In genomic region chr2:149701241-149701640, GRCh38 we compare ENCODE assay signal across 28 cellular contexts.
"Had no signal": no experiment of that assay in that cellular context is flagged by ENCODE, and none has a peak within 500 bp of the region (broad histone marks: within the 10 kb centered on the region; RNA-seq: fewer than 3 reads in every experiment).

No MANE protein-coding gene starts in this region.

- H3K27ac ChIP-seq: ascending aorta, cardiac muscle cell, KMS-11, Peyer's patch, RWPE1, WERI-Rb-1 had no signal

- H3K4me2 ChIP-seq: KMS-11 had no signal

- H3K27ac Mint-ChIP-seq: activated CD4-positive, alpha-beta T cell treated with anti-CD3 and anti-CD28 coated beads, Interleukin-2, amount 10 ng/mL, durations not matched to agents 7 days and 5 days; activated CD8-positive, alpha-beta T cell treated with anti-CD3 and anti-CD28 coated beads, Interleukin-2, amount 10 ng/mL, durations not matched to agents 7 days and 5 days; activated naive CD4-positive, alpha-beta T cell treated with anti-CD3 and anti-CD28 coated beads, Interleukin-2, amount 50 U/mL, for 24 hours; activated naive CD8-positive, alpha-beta T cell treated with anti-CD3 and anti-CD28 coated beads, Interleukin-2, amount 10 ng/mL, durations not matched to agents 7 days and 5 days; activated T-cell treated with anti-CD3 and anti-CD28 coated beads, Interleukin-2, amount 50 U/mL, for 24 hours; activated T-helper 2 cell treated with anti-CD3 and anti-CD28 coated beads, Interferon-gamma antibody, Interleukin-2, Interleukin-4, amounts not matched to agents 10 μg/mL and 5 μg/mL and 100 μg/mL, durations not matched to agents 14 hours and 24 hours and 36 hours had no signal

- H3K27me3 ChIP-seq: ascending aorta, cardiac muscle cell, Peyer's patch had no signal

- H3K4me3 Mint-ChIP-seq: activated CD4-positive, alpha-beta T cell treated with anti-CD3 and anti-CD28 coated beads, Interleukin-2, amount 10 ng/mL, durations not matched to agents 7 days and 5 days; activated CD8-positive, alpha-beta T cell treated with anti-CD3 and anti-CD28 coated beads, Interleukin-2, amount 10 ng/mL, durations not matched to agents 7 days and 5 days; activated naive CD4-positive, alpha-beta T cell treated with anti-CD3 and anti-CD28 coated beads, Interleukin-2, amount 50 U/mL, for 24 hours; activated naive CD8-positive, alpha-beta T cell treated with anti-CD3 and anti-CD28 coated beads, Interleukin-2, amount 10 ng/mL, durations not matched to agents 7 days and 5 days; activated T-cell treated with anti-CD3 and anti-CD28 coated beads, Interleukin-2, amount 50 U/mL, for 24 hours had no signal

- H3K9ac ChIP-seq: KMS-11 had no signal

- H3K27me3 Mint-ChIP-seq: activated CD4-positive, alpha-beta T cell treated with anti-CD3 and anti-CD28 coated beads, Interleukin-2, amount 10 ng/mL, durations not matched to agents 7 days and 5 days; activated naive CD8-positive, alpha-beta T cell treated with anti-CD3 and anti-CD28 coated beads, Interleukin-2, amount 10 ng/mL, durations not matched to agents 7 days and 5 days; activated T-cell treated with anti-CD3 and anti-CD28 coated beads, Interleukin-2, amount 50 U/mL, for 24 hours had no signal

- DNase-seq: activated CD4-positive, alpha-beta T cell treated with anti-CD3 and anti-CD28 coated beads, Interleukin-2, amount 10 ng/mL, durations not matched to agents 7 days and 5 days; activated CD4-positive, alpha-beta T cell treated with anti-CD3 and anti-CD28 coated beads, Interleukin-2, amount 50 U/mL, for 48 hours; activated CD8-positive, alpha-beta T cell treated with anti-CD3 and anti-CD28 coated beads, Interleukin-2, amount 10 ng/mL, durations not matched to agents 7 days and 5 days; activated gamma-delta T cell; activated naive CD4-positive, alpha-beta T cell treated with Interleukin-2 at 50 U/mL for 16 hours; activated naive CD8-positive, alpha-beta T cell treated with anti-CD3 and anti-CD28 coated beads, Interleukin-2, amount 10 ng/mL, durations not matched to agents 7 days and 5 days; activated T-cell treated with anti-CD3 and anti-CD28 coated beads, Interleukin-2, amount 50 U/mL, for 24 hours; amygdala; MM.1S; MV-4-11; NCI-H1092; NCI-H1436 treated with DMSO at 0.1 percent for 48 hours; NCI-H1694 treated with DMSO at 0.1 percent for 48 hours; NCI-H2029; NCI-H345; NCI-H524 treated with DMSO at 0.1 percent for 48 hours; PC-3; Peyer's patch; SIG-M5; T1000; WERI-Rb-1 had no signal

- H3K9me3 Mint-ChIP-seq: activated CD4-positive, alpha-beta T cell treated with anti-CD3 and anti-CD28 coated beads, Interleukin-2, amount 10 ng/mL, durations not matched to agents 7 days and 5 days; activated naive CD4-positive, alpha-beta T cell treated with anti-CD3 and anti-CD28 coated beads, Interleukin-2, amount 50 U/mL, for 24 hours; activated naive CD8-positive, alpha-beta T cell treated with anti-CD3 and anti-CD28 coated beads, Interleukin-2, amount 10 ng/mL, durations not matched to agents 7 days and 5 days; activated T-cell treated with anti-CD3 and anti-CD28 coated beads, Interleukin-2, amount 50 U/mL, for 24 hours; activated T-helper 2 cell treated with anti-CD3 and anti-CD28 coated beads, Interferon-gamma antibody, Interleukin-2, Interleukin-4, amounts not matched to agents 10 μg/mL and 5 μg/mL and 100 μg/mL, durations not matched to agents 14 hours and 24 hours and 36 hours had no signal

- H3K9me3 ChIP-seq: ascending aorta, Peyer's patch had no signal

- H3K4me1 ChIP-seq: ascending aorta, Peyer's patch had no signal

- H3K4me1 Mint-ChIP-seq: activated CD4-positive, alpha-beta T cell treated with anti-CD3 and anti-CD28 coated beads, Interleukin-2, amount 10 ng/mL, durations not matched to agents 7 days and 5 days; activated naive CD4-positive, alpha-beta T cell treated with anti-CD3 and anti-CD28 coated beads, Interleukin-2, amount 50 U/mL, for 24 hours; activated naive CD8-positive, alpha-beta T cell treated with anti-CD3 and anti-CD28 coated beads, Interleukin-2, amount 10 ng/mL, durations not matched to agents 7 days and 5 days had no signal

- H3K36me3 ChIP-seq: ascending aorta, cardiac muscle cell, Peyer's patch, WERI-Rb-1 had no signal

- ATAC-seq: activated CD8-positive, alpha-beta T cell treated with anti-CD3 and anti-CD28 coated beads, Interleukin-2, amount 10 ng/mL, durations not matched to agents 7 days and 5 days; PC-3; Right ventricle myocardium inferior had no signal

- H3K4me3 ChIP-seq: ascending aorta, cardiac muscle cell, Peyer's patch had no signal

- H3K36me3 Mint-ChIP-seq: activated naive CD4-positive, alpha-beta T cell treated with anti-CD3 and anti-CD28 coated beads, Interleukin-2, amount 50 U/mL, for 24 hours; activated naive CD8-positive, alpha-beta T cell treated with anti-CD3 and anti-CD28 coated beads, Interleukin-2, amount 10 ng/mL, durations not matched to agents 7 days and 5 days had no signal
